In the genomic region with DNA sequence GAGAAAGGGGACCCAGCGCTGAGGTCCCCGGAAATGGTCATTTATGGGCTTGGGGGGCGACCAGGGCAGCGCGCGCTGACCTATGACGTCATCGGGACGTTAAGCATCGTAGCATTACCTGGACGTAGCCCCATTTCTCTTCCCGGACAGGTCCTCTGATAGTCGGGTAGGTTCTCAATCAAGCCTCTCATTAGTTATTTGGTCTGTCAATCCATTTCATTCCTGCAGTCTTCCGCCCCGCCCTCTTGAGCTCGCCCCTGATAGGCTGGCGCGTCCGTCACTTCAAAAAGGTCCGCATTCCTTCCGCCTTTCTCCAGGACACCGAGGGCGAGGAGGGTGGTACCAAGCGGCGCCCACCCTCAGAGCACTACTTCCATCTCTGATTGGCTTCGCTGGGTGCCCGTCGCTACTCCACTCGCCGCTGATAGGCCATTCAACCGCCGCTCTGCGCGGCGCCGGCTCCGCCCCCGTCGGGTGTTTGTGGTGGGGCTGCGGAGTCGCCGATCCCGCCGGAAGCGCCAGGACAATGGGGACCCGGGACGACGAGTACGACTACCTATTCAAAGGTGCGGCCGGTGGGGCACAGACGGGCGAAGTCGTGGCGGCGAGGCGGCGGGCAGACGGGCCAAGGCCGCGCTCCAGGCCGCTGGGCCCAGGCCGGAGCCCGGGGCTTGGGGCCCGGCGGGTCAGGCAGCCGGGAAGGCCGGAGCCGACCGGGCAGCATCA, we compare ENCODE assay signal across 8 cellular contexts. TPM values are rescaled to one million over a fixed set of nuclear protein-coding genes. Genes with fewer than 3 reads are reported as not detected.
DNase-seq lines count a peak whose midpoint lies in the region; ATAC-seq and TF ChIP-seq lines count a peak whose summit lies in the region.

Gene RAB11B, plus strand, starts transcription at position 470 of the 726 bp plus-strand sequence. Its CDS starts 57 bp downstream, at position 527.

- H3K27me3 Mint-ChIP-seq in T-helper 1 cell treated with Interleukin-12 subunit alpha and Interleukin-12 subunit beta and Interleukin-4 antibody, amounts not matched to agents 30 μg/mL and 1 μg/mL, for 36 hours (ENCODE audit: low read depth), result no peaks in the 10 kb centered on the region

- intact Hi-C loops in heart right ventricle (cut with DNase I) (loop anchor here in 4 of 10 donors (1.0 to 10.0 kb wide), 6 partner anchors 23 to 52 kb away; partner anchors contain the start of genes HNRNPM (in 1 of the 4) and KANK3 (in 1 of the 4)), posterior cingulate gyrus (cut with DNase I) (loop anchor here (2.0 kb wide), 1 partner anchor 55 kb away; the partner anchor contains the start of gene HNRNPM)

- peak; percentile 92 for ATAC-seq in HG02884 (IDR thresholded peaks at IDR 0.05; ENCODE audit: unreplicated experiment)
- peak; percentile 88 to 95 (median 94) for ATAC-seq in heart right ventricle
- ATAC-seq in upper lobe of left lung (ENCODE audit: low FRiP score in 2 of 2), result peak; percentile 97

- peaks cover 0 to 5% (median 0%) of the 10 kb centered on the region in 9 donors for H3K36me3 ChIP-seq in heart right ventricle
- no peaks in the 10 kb centered on the region for H3K36me3 ChIP-seq in upper lobe of left lung

- in situ Hi-C loops in GM13977 (cut with MboI; ENCODE audit: low pct_unique_long_range_greater_than_20kb, low sequenced_read_pairs, unreplicated experiment), result no loop called here

- peak within 1 kb of the TSS; percentile 89 for H3K4me3 Mint-ChIP-seq in T-helper 1 cell treated with Interleukin-12 subunit alpha and Interleukin-12 subunit beta and Interleukin-4 antibody, amounts not matched to agents 30 μg/mL and 1 μg/mL, for 36 hours

- H3K4me1 ChIP-seq in heart right ventricle (peaks cover 29 to 60% (median 48%) of the 10 kb centered on the region in 9 donors), upper lobe of left lung (peaks cover 51 to 66% (median 55%) of the 10 kb centered on the region in 4 donors)

- TF ChIP-seq POLR2A in upper lobe of left lung (IDR thresholded peaks at IDR 0.05), result peak in 3 of 4 donors; percentile 63 to 96 (median 91)

- TF ChIP-seq CTCF in GM13977 (IDR thresholded peaks at IDR 0.05; ENCODE audit: extremely low read depth, insufficient read depth, missing control alignments) (no peak), heart right ventricle (IDR thresholded peaks at IDR 0.05) (no peak), upper lobe of left lung (IDR thresholded peaks at IDR 0.05) (peak in 2 of 6 experiments; percentile 18 to 19)

- DNase-seq in GM13977 (ENCODE audit: low spot score) (peak; percentile 98), NCI-H1694 (lab: John Stamatoyannopoulos, UW) (peak; percentile 99), amniotic stem cell (lab: John Stamatoyannopoulos, UW) (peak; percentile 99), heart right ventricle (peak; percentile 99 to 100), posterior cingulate gyrus (peak; percentile 98 to 100 (median 99)), upper lobe of left lung (peak; percentile 98 to 99)

- 0% methylated on average over 70 of the region's 70 CpGs for WGBS in heart right ventricle, 2 donors
- 0 to 2% methylated on average over 14 to 33 of the region's 70 CpGs for WGBS in upper lobe of left lung, 2 donors

- H3K4me3 ChIP-seq in heart right ventricle (peak within 1 kb of the TSS; percentile 66 to 100 (median 82)), upper lobe of left lung (peak within 1 kb of the TSS; percentile 76 to 94 (median 82))

- H3K36me3 Mint-ChIP-seq in T-helper 1 cell treated with Interleukin-12 subunit alpha and Interleukin-12 subunit beta and Interleukin-4 antibody, amounts not matched to agents 30 μg/mL and 1 μg/mL, for 36 hours (ENCODE audit: low read depth), result peaks cover 3% of the 10 kb centered on the region

- TF ChIP-seq EP300 in upper lobe of left lung (IDR thresholded peaks at IDR 0.05), result peak in 1 of 4 donors; percentile 39

- no peaks in the 10 kb centered on the region for H3K9me3 Mint-ChIP-seq in T-helper 1 cell treated with Interleukin-12 subunit alpha and Interleukin-12 subunit beta and Interleukin-4 antibody, amounts not matched to agents 30 μg/mL and 1 μg/mL, for 36 hours

- peaks cover 0 to 4% (median 0%) of the 10 kb centered on the region in 11 donors for H3K9me3 ChIP-seq in heart right ventricle
- H3K9me3 ChIP-seq in upper lobe of left lung, result no peaks in the 10 kb centered on the region

- H3K27ac ChIP-seq in heart right ventricle (peak within 1 kb of the TSS; percentile 99 to 100 (median 100)), upper lobe of left lung (peak within 1 kb of the TSS; percentile 99 to 100 (median 100))

- peak within 1 kb of the TSS; percentile 95 for H3K27ac Mint-ChIP-seq in T-helper 1 cell treated with Interleukin-12 subunit alpha and Interleukin-12 subunit beta and Interleukin-4 antibody, amounts not matched to agents 30 μg/mL and 1 μg/mL, for 36 hours

- H3K27me3 ChIP-seq in heart right ventricle (no peaks in the 10 kb centered on the region), upper lobe of left lung (no peaks in the 10 kb centered on the region)

- H3K4me1 Mint-ChIP-seq in T-helper 1 cell treated with Interleukin-12 subunit alpha and Interleukin-12 subunit beta and Interleukin-4 antibody, amounts not matched to agents 30 μg/mL and 1 μg/mL, for 36 hours (ENCODE audit: low read depth), result peaks cover 15% of the 10 kb centered on the region

RNA-seq across cellular contexts. Expression of gene RAB11B, which starts in this region (rescaled TPM):
- total RNA-seq in heart right ventricle, result 100 to 1,000 TPM; 140 to 178 (median 159) TPM
- polyA plus RNA-seq in heart right ventricle, result 100 to 1,000 TPM; 111 to 112 TPM
- 100 to 1,000 TPM in 4 of 6 donors, 10 to 100 TPM in 2; 55.0 to 158 (median 130) TPM for total RNA-seq in upper lobe of left lung

Comparison
In these comparisons a context has a peak if more than half of its experiments do, and no peak if none do; other contexts are left out.
1. Peak in every context shown above with its lines: DNase-seq, ATAC-seq, H3K4me3 ChIP-seq and H3K27ac ChIP-seq.